8 cellular contexts compared by ENCODE assay signal in the genomic region with DNA sequence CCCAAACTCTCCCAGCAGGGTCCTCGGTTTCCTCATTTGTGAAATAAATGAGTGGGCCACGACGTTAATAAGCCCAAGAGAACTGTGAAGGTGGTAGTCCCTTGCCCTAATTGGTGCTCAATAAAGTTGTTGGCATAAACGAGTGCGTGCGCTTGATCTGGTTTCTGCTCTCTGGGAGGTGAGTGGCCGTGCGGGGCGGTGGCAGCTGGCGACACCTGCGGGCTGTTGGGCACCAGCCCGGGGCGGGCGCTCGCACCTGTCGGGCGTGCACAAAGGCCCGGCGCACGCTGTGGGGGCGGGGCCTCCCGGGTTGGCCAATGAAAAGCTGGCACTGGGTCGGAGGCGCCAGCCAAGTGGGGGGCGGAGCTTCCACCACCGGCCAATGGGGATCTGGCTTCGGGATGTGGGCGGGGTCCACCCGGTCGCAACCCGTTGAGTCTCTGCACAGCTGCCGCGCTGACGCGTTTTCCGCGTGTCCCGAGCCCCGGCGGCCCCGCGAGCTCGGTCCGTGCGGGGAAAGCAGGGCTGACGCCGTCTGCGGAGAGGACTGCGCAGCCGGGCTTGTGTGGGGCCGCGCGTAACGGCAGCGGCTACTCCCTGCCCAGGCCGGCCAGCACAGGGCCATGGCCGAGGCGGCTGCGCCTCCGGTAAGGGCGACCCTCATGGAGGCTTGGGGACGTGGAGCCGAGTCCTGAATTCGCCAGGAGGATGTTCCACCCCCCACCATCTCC. TPM values are rescaled to one million over a fixed set of nuclear protein-coding genes. Genes with fewer than 3 reads are reported as not detected.
DNase-seq lines count a peak whose midpoint lies in the region; ATAC-seq and TF ChIP-seq lines count a peak whose summit lies in the region.

No MANE protein-coding gene starts in this region.

- CTCF ChIA-PET in activated CD8-positive, alpha-beta T cell treated with anti-CD3 and anti-CD28 coated beads, Interleukin-2, amount 10 ng/mL, durations not matched to agents 7 days and 5 days (lab: Charles Lee), result interaction anchor here (0.5 to 3.0 kb wide), 13 partner anchors 13 to 377 kb away, joined by 3 to 44 read pairs (median 4); partner anchors contain the start of genes ZNF282 and ZNF783

- peak overlapping the region; percentile 74 for H3K4me3 Mint-ChIP-seq in activated CD8-positive, alpha-beta T cell treated with anti-CD3 and anti-CD28 coated beads, Interleukin-2, amount 10 ng/mL, durations not matched to agents 7 days and 5 days

- peaks cover 11% of the 10 kb centered on the region for H3K36me3 Mint-ChIP-seq in activated CD8-positive, alpha-beta T cell treated with anti-CD3 and anti-CD28 coated beads, Interleukin-2, amount 10 ng/mL, durations not matched to agents 7 days and 5 days (ENCODE audit: low read depth)

- peak; percentile 60 for TF ChIP-seq POLR2A in GM18951 (IDR thresholded peaks at IDR 0.05; ENCODE audit: extremely low read depth, insufficient read depth, insufficient read length)

- peak overlapping the region; percentile 70 for H3K4me3 ChIP-seq in AG10803 (ENCODE audit: low read length)

- no peak for TF ChIP-seq CTCF in AG10803 (conservative IDR thresholded peaks at IDR 0.05; ENCODE audit: low read length)

- H3K4me1 Mint-ChIP-seq in activated CD8-positive, alpha-beta T cell treated with anti-CD3 and anti-CD28 coated beads, Interleukin-2, amount 10 ng/mL, durations not matched to agents 7 days and 5 days (ENCODE audit: low read depth), result peaks cover 38% of the 10 kb centered on the region

- POLR2A ChIA-PET in activated CD8-positive, alpha-beta T cell treated with anti-CD3 and anti-CD28 coated beads, Interleukin-2, amount 10 ng/mL, durations not matched to agents 7 days and 5 days (lab: Charles Lee), result interaction anchor here (0.8 to 1.1 kb wide), 3 partner anchors 9 to 23 kb away, joined by 3 to 6 read pairs (median 3); partner anchors contain the start of gene ZNF783

- ATAC-seq in HG03175 (IDR thresholded peaks at IDR 0.05; ENCODE audit: unreplicated experiment), result peak; percentile 96
- peak; percentile 97 for ATAC-seq in activated CD8-positive, alpha-beta T cell treated with anti-CD3 and anti-CD28 coated beads, Interleukin-2, amount 10 ng/mL, durations not matched to agents 7 days and 5 days

- no peaks in the 10 kb centered on the region for H3K9me3 Mint-ChIP-seq in activated CD8-positive, alpha-beta T cell treated with anti-CD3 and anti-CD28 coated beads, Interleukin-2, amount 10 ng/mL, durations not matched to agents 7 days and 5 days (ENCODE audit: insufficient read depth)

- in situ Hi-C loops in GM18951 (cut with MboI; ENCODE audit: low sequenced_read_pairs, unreplicated experiment), result no loop called here

- peak overlapping the region; percentile 73 for H3K27ac Mint-ChIP-seq in activated CD8-positive, alpha-beta T cell treated with anti-CD3 and anti-CD28 coated beads, Interleukin-2, amount 10 ng/mL, durations not matched to agents 7 days and 5 days

- peak; percentile 80 for DNase-seq in AG10803 (ENCODE audit: low read depth)
- DNase-seq in NCI-H510A (lab: John Stamatoyannopoulos, UW), result peak; percentile 77
- peak; percentile 98 for DNase-seq in activated CD8-positive, alpha-beta T cell treated with anti-CD3 and anti-CD28 coated beads, Interleukin-2, amount 10 ng/mL, durations not matched to agents 7 days and 5 days
- peak; percentile 97 for DNase-seq in effector CD4-positive, alpha-beta T cell
- DNase-seq in lung microvascular endothelial cell (ENCODE audit: low read depth in 2 of 2), result peak; percentile 91 to 94
- peak; percentile 96 to 98 (median 97) for DNase-seq in stimulated activated CD4-positive, alpha-beta T cell treated with anti-CD3 and anti-CD28 coated beads, TNF-alpha, amount 100 ng/mL, for 4 hours (ENCODE audit: low read depth in 3 of 3)

- H3K27me3 Mint-ChIP-seq in activated CD8-positive, alpha-beta T cell treated with anti-CD3 and anti-CD28 coated beads, Interleukin-2, amount 10 ng/mL, durations not matched to agents 7 days and 5 days (ENCODE audit: low read depth), result no peaks in the 10 kb centered on the region

RNA-seq across cellular contexts. Expression of gene ZNF783, which starts 23.0 kb away (rescaled TPM):
- total RNA-seq in activated CD8-positive, alpha-beta T cell treated with anti-CD3 and anti-CD28 coated beads, Interleukin-2, amount 10 ng/mL, durations not matched to agents 7 days and 5 days, result 10 to 100 TPM; 12.7 to 12.9 TPM
- 2.4 and 4.8 TPM in 2 replicates for total RNA-seq in lung microvascular endothelial cell

RNA-seq across cellular contexts. Expression of gene ZNF212, which starts 45.6 kb away (rescaled TPM):
- 10 to 100 TPM; 10.8 to 12.9 TPM for total RNA-seq in activated CD8-positive, alpha-beta T cell treated with anti-CD3 and anti-CD28 coated beads, Interleukin-2, amount 10 ng/mL, durations not matched to agents 7 days and 5 days
- 3.4 and 3.5 TPM in 2 replicates for total RNA-seq in lung microvascular endothelial cell

Comparison
In these comparisons a context has a peak if more than half of its experiments do, and no peak if none do; other contexts are left out.
1. Peak in every context shown above with its lines: DNase-seq, ATAC-seq and H3K4me3 ChIP-seq.